In genomic region chr2:33215299-33215698, GRCh38 we compare ENCODE assay signal across 15 cellular contexts.
DNase-seq lines count a peak whose midpoint lies in the region; ATAC-seq and TF ChIP-seq lines count a peak whose summit lies in the region.
"Had no signal": no experiment of that assay in that cellular context is flagged by ENCODE, and none has a peak within 500 bp of the region (broad histone marks: within the 10 kb centered on the region; RNA-seq: fewer than 3 reads in every experiment).

No MANE protein-coding gene starts in this region.

- H3K9me3 Mint-ChIP-seq in endodermal cell, result no peaks in the 10 kb centered on the region
- H3K9me3 Mint-ChIP-seq: activated CD4-positive, alpha-beta T cell treated with anti-CD3 and anti-CD28 coated beads, Interleukin-2, amount 10 ng/mL, durations not matched to agents 7 days and 5 days; activated naive CD8-positive, alpha-beta T cell treated with anti-CD3 and anti-CD28 coated beads for 36 hours; CD8-positive, alpha-beta memory T cell; naive B cell had no signal

- H3K4me1 ChIP-seq in PC-3 (ENCODE audit: insufficient read depth, low read length) (peaks cover 32% of the 10 kb centered on the region), endodermal cell (ENCODE audit: control insufficient read depth, insufficient read depth, low read length) (no peaks in the 10 kb centered on the region), left lung (peaks cover 0 to 4% of the 10 kb centered on the region in 2 donors), lower lobe of right lung (peaks cover 11% of the 10 kb centered on the region)

- no peaks in the 10 kb centered on the region for H4K20me1 ChIP-seq in PC-3 (ENCODE audit: low read length)

- POLR2A ChIA-PET in PC-3 (lab: Charles Lee; ENCODE audit: unreplicated experiment), result no interaction called here

- peaks cover 15% of the 10 kb centered on the region for H3K4me1 Mint-ChIP-seq in endodermal cell
- H3K4me1 Mint-ChIP-seq: CD8-positive, alpha-beta memory T cell had no signal

- H2AFZ ChIP-seq in PC-3 (ENCODE audit: low read length), result no peak overlapping the region

- no peak for TF ChIP-seq POLR2A in lower leg skin (IDR thresholded peaks at IDR 0.05)

- no peaks in the 10 kb centered on the region for H3K27me3 Mint-ChIP-seq in endodermal cell (ENCODE audit: insufficient read depth)
- H3K27me3 Mint-ChIP-seq: CD8-positive, alpha-beta memory T cell had no signal

- CTCF ChIA-PET in PC-3 (lab: Charles Lee), result no interaction called here

- H3K9me3 ChIP-seq in PC-3 (ENCODE audit: low read length) (no peaks in the 10 kb centered on the region), endodermal cell (ENCODE audit: control insufficient read depth, low read length) (no peaks in the 10 kb centered on the region), left lung (no peaks in the 10 kb centered on the region), lower lobe of right lung (no peaks in the 10 kb centered on the region)

- H3K9ac ChIP-seq in PC-3 (ENCODE audit: low read length) (no peak overlapping the region), endodermal cell (ENCODE audit: extremely low read depth, low read length, poor library complexity, severe bottlenecking) (no peak overlapping the region)

- H3K4me3 Mint-ChIP-seq in endodermal cell, result no peak overlapping the region
- H3K4me3 Mint-ChIP-seq: activated CD4-positive, alpha-beta T cell treated with anti-CD3 and anti-CD28 coated beads, Interleukin-2, amount 10 ng/mL, durations not matched to agents 7 days and 5 days; activated naive CD8-positive, alpha-beta T cell treated with anti-CD3 and anti-CD28 coated beads for 36 hours; CD8-positive, alpha-beta memory T cell; naive B cell had no signal

- no peaks in the 10 kb centered on the region for H3K9me2 ChIP-seq in PC-3 (replicated peaks; ENCODE audit: low read length)

- H3K27me3 ChIP-seq in PC-3 (ENCODE audit: low read length), result no peaks in the 10 kb centered on the region
- no peaks in the 10 kb centered on the region for H3K27me3 ChIP-seq in endodermal cell (ENCODE audit: control insufficient read depth, insufficient read depth, low read length, poor library complexity, severe bottlenecking)
- no peaks in the 10 kb centered on the region for H3K27me3 ChIP-seq in left lung
- no peaks in the 10 kb centered on the region for H3K27me3 ChIP-seq in lower lobe of right lung (ENCODE audit: low read depth)

- no TSS peak for BruUV-seq in PC-3 (replicated peaks; lab: Mats Ljungman, UMichigan)

- intact Hi-C loops in PC-3 (cut with micrococcal nuclease), result no loop called here
- intact Hi-C loops in left lung (cut with DNase I), result loop anchor here in 1 of 2 donors (10.0 kb wide), 1 partner anchor 50 kb away; no protein-coding TSS in a partner anchor
- intact Hi-C loops in lower lobe of right lung (cut with DNase I), result no loop called here
- intact Hi-C loops in lower leg skin (cut with DNase I; ENCODE audit: low total_unique reads), result no loop called here

- H3K36me3 Mint-ChIP-seq in endodermal cell (ENCODE audit: low read depth), result no peaks in the 10 kb centered on the region
- H3K36me3 Mint-ChIP-seq: activated naive CD8-positive, alpha-beta T cell treated with anti-CD3 and anti-CD28 coated beads for 36 hours; CD8-positive, alpha-beta memory T cell; naive B cell had no signal

- DNase-seq in AG20443 (ENCODE audit: low spot score) (peak; percentile 75), PC-3 (peak; percentile 16), endodermal cell (peak; percentile 56), left lung (peak in 1 of 2 donors; percentile 38), lower lobe of right lung (no peak), lower leg skin (ENCODE audit: low spot score in 2 of 2) (no peak)
- DNase-seq: activated CD4-positive, alpha-beta T cell treated with anti-CD3 and anti-CD28 coated beads, Interleukin-2, amount 10 ng/mL, durations not matched to agents 7 days and 5 days; activated naive CD8-positive, alpha-beta T cell treated with anti-CD3 and anti-CD28 coated beads for 36 hours; CD8-positive, alpha-beta memory T cell; naive B cell; NCI-H187; SHP77 treated with DMSO at 0.1 percent for 48 hours; stimulated activated CD4-positive, alpha-beta T cell treated with anti-CD3 and anti-CD28 coated beads, Interleukin-2, amount 100 ng/mL, for 48 hours had no signal

- H3K4me2 ChIP-seq in PC-3 (ENCODE audit: low read length), result no peak overlapping the region

- peak; percentile 4 for ATAC-seq in PC-3
- ATAC-seq in left lung, result peak; percentile 13
- ATAC-seq in lower lobe of right lung, result no peak
- ATAC-seq in HG02759 (IDR thresholded peaks at IDR 0.05; ENCODE audit: unreplicated experiment), result no peak
- no peak for ATAC-seq in HG02973 (IDR thresholded peaks at IDR 0.05; ENCODE audit: unreplicated experiment)

- 97 to 100% methylated on average over 1 to 3 of the region's 3 CpGs for WGBS in endodermal cell (ENCODE audit: insufficient coverage in 1 of 2, insufficient read length in 1 of 2), 2 experiments
- WGBS in lower leg skin, 2 donors, result 46 to 58% methylated on average over 3 of the region's 3 CpGs

- TF ChIP-seq CTCF in PC-3 (conservative IDR thresholded peaks at IDR 0.05; ENCODE audit: low read depth, low read length), result no peak
- peak; percentile 56 for TF ChIP-seq CTCF in endodermal cell (conservative IDR thresholded peaks at IDR 0.05)
- no peak for TF ChIP-seq CTCF in left lung (IDR thresholded peaks at IDR 0.05)
- TF ChIP-seq CTCF in lower lobe of right lung (IDR thresholded peaks at IDR 0.05), result no peak
- TF ChIP-seq CTCF in lower leg skin (IDR thresholded peaks at IDR 0.05), result no peak

- H3K79me2 ChIP-seq in PC-3 (ENCODE audit: low read length), result no peaks in the 10 kb centered on the region

- no peak overlapping the region for H3K27ac Mint-ChIP-seq in endodermal cell
- H3K27ac Mint-ChIP-seq: activated CD4-positive, alpha-beta T cell treated with anti-CD3 and anti-CD28 coated beads, Interleukin-2, amount 10 ng/mL, durations not matched to agents 7 days and 5 days; activated naive CD8-positive, alpha-beta T cell treated with anti-CD3 and anti-CD28 coated beads for 36 hours; CD8-positive, alpha-beta memory T cell; naive B cell had no signal

- no peaks in the 10 kb centered on the region for H3F3A ChIP-seq in PC-3 (ENCODE audit: low read length, unreplicated experiment)

- H3K4me3 ChIP-seq in PC-3 (ENCODE audit: low read length) (no peak overlapping the region), endodermal cell (ENCODE audit: low read length) (no peak overlapping the region), left lung (no peak overlapping the region), lower lobe of right lung (no peak overlapping the region), lower leg skin (ENCODE audit: low read depth, poor library complexity, severe bottlenecking) (no peak overlapping the region)

- H3K27ac ChIP-seq in PC-3 (ENCODE audit: low read length), result peak overlapping the region; percentile 35
- H3K27ac ChIP-seq in endodermal cell (ENCODE audit: low read depth, low read length), result no peak overlapping the region
- H3K27ac ChIP-seq in left lung, result no peak overlapping the region
- no peak overlapping the region for H3K27ac ChIP-seq in lower lobe of right lung

- H3K36me3 ChIP-seq in PC-3 (ENCODE audit: low read depth, low read length), result no peaks in the 10 kb centered on the region
- no peaks in the 10 kb centered on the region for H3K36me3 ChIP-seq in endodermal cell (ENCODE audit: control insufficient read depth, insufficient read depth, low read length)
- no peaks in the 10 kb centered on the region for H3K36me3 ChIP-seq in left lung
- H3K36me3 ChIP-seq in lower lobe of right lung, result no peaks in the 10 kb centered on the region

Comparison
In these comparisons a context has a peak if more than half of its experiments do, and no peak if none do; other contexts are left out.
1. DNase-seq: peak in AG20443 (single experiment), PC-3 (single experiment) and endodermal cell (single experiment); none in lower lobe of right lung (single experiment) and lower leg skin (0 of 2).
2. ATAC-seq: peak in PC-3 (single experiment) and left lung (single experiment); none in lower lobe of right lung (0 of 2), HG02759 (single experiment) and HG02973 (single experiment).